Comparison of ENCODE assay signal across 12 cellular contexts in the genomic region with DNA sequence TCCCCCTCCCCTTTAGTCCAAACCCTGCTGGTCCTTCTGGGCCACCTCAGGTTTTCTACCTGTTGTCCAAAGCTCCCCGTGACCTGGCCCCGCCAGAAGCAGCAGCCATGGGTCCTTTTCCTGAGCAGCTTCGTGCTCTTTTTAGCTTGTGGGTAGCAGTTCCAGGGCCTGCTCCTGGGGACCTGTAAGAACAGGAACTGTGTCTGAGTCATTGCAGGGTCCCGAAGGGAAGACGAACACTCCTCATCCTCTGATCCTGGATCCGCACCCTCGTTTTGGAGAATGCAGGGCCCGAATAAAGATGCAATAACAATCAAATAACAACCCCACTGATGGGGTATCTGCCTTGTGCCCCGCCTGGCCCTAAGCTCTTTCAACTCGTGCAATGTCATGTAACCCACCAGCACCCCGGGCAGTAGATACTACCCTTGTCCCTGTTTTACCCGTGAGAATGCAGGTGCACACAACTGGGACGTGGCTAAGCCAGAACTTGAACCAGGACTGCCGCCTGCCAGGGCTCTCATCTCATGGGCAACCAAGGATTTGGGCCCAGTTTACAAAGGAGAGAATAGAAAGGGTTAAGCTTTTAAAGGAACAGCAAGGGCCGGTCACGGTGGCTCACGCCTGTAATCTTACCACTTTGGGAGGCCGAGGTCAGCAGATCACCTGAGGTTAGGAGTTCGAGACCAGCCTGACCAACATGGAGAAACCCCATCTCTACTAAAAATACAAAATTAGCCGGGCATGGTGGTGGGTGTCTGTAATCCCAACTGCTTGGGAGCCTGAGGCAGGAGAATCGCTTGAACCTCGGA. TPM values are rescaled to one million over a fixed set of nuclear protein-coding genes. Genes with fewer than 3 reads are reported as not detected.
DNase-seq lines count a peak whose midpoint lies in the region; ATAC-seq and TF ChIP-seq lines count a peak whose summit lies in the region.
"Had no signal": no experiment of that assay in that cellular context is flagged by ENCODE, and none has a peak within 500 bp of the region (broad histone marks: within the 10 kb centered on the region; RNA-seq: fewer than 3 reads in every experiment).

No MANE protein-coding gene starts in this region.

- H3K27ac ChIP-seq in OCI-LY7 (ENCODE audit: low read depth, low read length, poor library complexity, severe bottlenecking) (no peak overlapping the region), stomach (peak overlapping the region in 3 of 5 donors; percentile 7 to 60 (median 48)), ascending aorta (no peak overlapping the region)
- H3K27ac ChIP-seq: ovary had no signal

- H3K36me3 Mint-ChIP-seq in activated CD8-positive, alpha-beta T cell treated with anti-CD3 and anti-CD28 coated beads for 36 hours (ENCODE audit: low read depth), result peaks cover 5% of the 10 kb centered on the region
- H3K36me3 Mint-ChIP-seq in activated CD8-positive, alpha-beta T cell treated with anti-CD3 and anti-CD28 coated beads, Interleukin-2, amount 10 ng/mL, durations not matched to agents 7 days and 5 days (ENCODE audit: low read depth), result no peaks in the 10 kb centered on the region
- H3K36me3 Mint-ChIP-seq in effector memory CD8-positive, alpha-beta T cell (ENCODE audit: insufficient read depth), result no peaks in the 10 kb centered on the region
- H3K36me3 Mint-ChIP-seq: activated naive CD4-positive, alpha-beta T cell treated with anti-CD3 and anti-CD28 coated beads, Interleukin-2, amount 50 U/mL, for 24 hours had no signal

- peak overlapping the region; percentile 75 for H3K27ac Mint-ChIP-seq in activated CD8-positive, alpha-beta T cell treated with anti-CD3 and anti-CD28 coated beads for 36 hours
- H3K27ac Mint-ChIP-seq in activated CD8-positive, alpha-beta T cell treated with anti-CD3 and anti-CD28 coated beads, Interleukin-2, amount 10 ng/mL, durations not matched to agents 7 days and 5 days, result no peak overlapping the region
- H3K27ac Mint-ChIP-seq in effector memory CD8-positive, alpha-beta T cell, result peak overlapping the region; percentile 71 to 88
- H3K27ac Mint-ChIP-seq: activated naive CD4-positive, alpha-beta T cell treated with anti-CD3 and anti-CD28 coated beads, Interleukin-2, amount 50 U/mL, for 24 hours had no signal

- no peak for ATAC-seq in activated CD8-positive, alpha-beta T cell treated with anti-CD3 and anti-CD28 coated beads for 36 hours
- no peak for ATAC-seq in activated CD8-positive, alpha-beta T cell treated with anti-CD3 and anti-CD28 coated beads, Interleukin-2, amount 10 ng/mL, durations not matched to agents 7 days and 5 days
- no peak for ATAC-seq in effector memory CD8-positive, alpha-beta T cell (replicated peaks)

- CTCF ChIA-PET in activated CD8-positive, alpha-beta T cell treated with anti-CD3 and anti-CD28 coated beads for 36 hours (lab: Charles Lee), result interaction anchor here (1.5 to 4.1 kb wide), 4 partner anchors 28 to 168 kb away, joined by 3 to 49 read pairs (median 12); a partner anchor contains a TSS
- CTCF ChIA-PET in activated CD8-positive, alpha-beta T cell treated with anti-CD3 and anti-CD28 coated beads, Interleukin-2, amount 10 ng/mL, durations not matched to agents 7 days and 5 days (lab: Charles Lee), result interaction anchor here (9.5 kb wide), 1 partner anchor 165 kb away, joined by 95 read pairs; no protein-coding TSS in a partner anchor
- CTCF ChIA-PET in OCI-LY7 (lab: Charles Lee; ENCODE audit: unreplicated experiment), result interaction anchor here (0.6 kb wide), 1 partner anchor 26 kb away, joined by 3 read pairs; no protein-coding TSS in a partner anchor

- no peaks in the 10 kb centered on the region for H4K20me1 ChIP-seq in OCI-LY7 (ENCODE audit: insufficient read depth, low read length)

- POLR2A ChIA-PET in activated CD8-positive, alpha-beta T cell treated with anti-CD3 and anti-CD28 coated beads for 36 hours (lab: Charles Lee), result interaction anchor here (0.7 to 1.2 kb wide), 2 partner anchors 21 to 37 kb away, joined by 3 read pairs; no protein-coding TSS in a partner anchor
- POLR2A ChIA-PET in activated CD8-positive, alpha-beta T cell treated with anti-CD3 and anti-CD28 coated beads, Interleukin-2, amount 10 ng/mL, durations not matched to agents 7 days and 5 days (lab: Charles Lee), result interaction anchor here (0.9 to 1.0 kb wide), 2 partner anchors 74 to 89 kb away, joined by 3 read pairs; no protein-coding TSS in a partner anchor
- POLR2A ChIA-PET in OCI-LY7 (lab: Charles Lee), result no interaction called here

- H3K4me3 ChIP-seq in OCI-LY7 (ENCODE audit: low read depth, low read length, poor library complexity, severe bottlenecking), result no peak overlapping the region
- H3K4me3 ChIP-seq in stomach, result no peak overlapping the region
- H3K4me3 ChIP-seq in ascending aorta, result no peak overlapping the region
- H3K4me3 ChIP-seq: ovary had no signal

- H3K4me2 ChIP-seq in OCI-LY7 (ENCODE audit: low read length), result peak overlapping the region; percentile 22; the same call in 1 of the 2 replicates

- H3K79me2 ChIP-seq in OCI-LY7 (ENCODE audit: insufficient read depth, low read depth, low read length), result no peaks in the 10 kb centered on the region

- no peak for TF ChIP-seq EP300 in stomach (IDR thresholded peaks at IDR 0.05)

- no peaks in the 10 kb centered on the region for H3K9me3 Mint-ChIP-seq in activated CD8-positive, alpha-beta T cell treated with anti-CD3 and anti-CD28 coated beads for 36 hours
- H3K9me3 Mint-ChIP-seq in activated CD8-positive, alpha-beta T cell treated with anti-CD3 and anti-CD28 coated beads, Interleukin-2, amount 10 ng/mL, durations not matched to agents 7 days and 5 days (ENCODE audit: insufficient read depth), result no peaks in the 10 kb centered on the region
- no peaks in the 10 kb centered on the region for H3K9me3 Mint-ChIP-seq in effector memory CD8-positive, alpha-beta T cell
- H3K9me3 Mint-ChIP-seq: activated naive CD4-positive, alpha-beta T cell treated with anti-CD3 and anti-CD28 coated beads, Interleukin-2, amount 50 U/mL, for 24 hours had no signal

- peaks cover 5% of the 10 kb centered on the region for H3K27me3 Mint-ChIP-seq in activated CD8-positive, alpha-beta T cell treated with anti-CD3 and anti-CD28 coated beads for 36 hours
- peaks cover 3% of the 10 kb centered on the region for H3K27me3 Mint-ChIP-seq in activated CD8-positive, alpha-beta T cell treated with anti-CD3 and anti-CD28 coated beads, Interleukin-2, amount 10 ng/mL, durations not matched to agents 7 days and 5 days (ENCODE audit: low read depth)
- H3K27me3 Mint-ChIP-seq in effector memory CD8-positive, alpha-beta T cell, result no peaks in the 10 kb centered on the region

- H3K9me2 ChIP-seq in OCI-LY7 (ENCODE audit: insufficient read depth, low read length), result no peaks in the 10 kb centered on the region

- H3K4me1 ChIP-seq in OCI-LY7 (ENCODE audit: insufficient read depth, low read length, poor library complexity, severe bottlenecking), result peaks cover 58% of the 10 kb centered on the region
- peaks cover 54 to 100% (median 83%) of the 10 kb centered on the region in 4 donors for H3K4me1 ChIP-seq in stomach
- H3K4me1 ChIP-seq in ascending aorta, result peaks cover 7 to 30% of the 10 kb centered on the region in 2 donors

- no TSS peak for BruUV-seq in OCI-LY7 (replicated peaks; lab: Mats Ljungman, UMichigan)

- peaks cover 73% of the 10 kb centered on the region for H3K4me1 Mint-ChIP-seq in activated CD8-positive, alpha-beta T cell treated with anti-CD3 and anti-CD28 coated beads for 36 hours (ENCODE audit: low read depth)
- peaks cover 85% of the 10 kb centered on the region for H3K4me1 Mint-ChIP-seq in activated CD8-positive, alpha-beta T cell treated with anti-CD3 and anti-CD28 coated beads, Interleukin-2, amount 10 ng/mL, durations not matched to agents 7 days and 5 days (ENCODE audit: low read depth)
- peaks cover 35 to 36% of the 10 kb centered on the region in 2 donors for H3K4me1 Mint-ChIP-seq in effector memory CD8-positive, alpha-beta T cell (ENCODE audit: low read depth in 2 of 2)

- H3K36me3 ChIP-seq in OCI-LY7 (ENCODE audit: insufficient read depth, low read length), result no peaks in the 10 kb centered on the region
- H3K36me3 ChIP-seq in stomach, result peaks cover 0 to 7% (median 4%) of the 10 kb centered on the region in 4 donors
- no peaks in the 10 kb centered on the region for H3K36me3 ChIP-seq in ascending aorta
- H3K36me3 ChIP-seq: ovary had no signal

- TF ChIP-seq CTCF in activated CD8-positive, alpha-beta T cell treated with anti-CD3 and anti-CD28 coated beads for 36 hours (IDR thresholded peaks at IDR 0.05), result no peak
- TF ChIP-seq CTCF in OCI-LY7 (conservative IDR thresholded peaks at IDR 0.05; ENCODE audit: low read length) (no peak), stomach (IDR thresholded peaks at IDR 0.05) (no peak), ascending aorta (IDR thresholded peaks at IDR 0.05) (no peak)

- no peak overlapping the region for H2AFZ ChIP-seq in OCI-LY7 (ENCODE audit: low read length)

- H3K4me3 Mint-ChIP-seq in activated CD8-positive, alpha-beta T cell treated with anti-CD3 and anti-CD28 coated beads for 36 hours, result peak overlapping the region; percentile 69
- no peak overlapping the region for H3K4me3 Mint-ChIP-seq in activated CD8-positive, alpha-beta T cell treated with anti-CD3 and anti-CD28 coated beads, Interleukin-2, amount 10 ng/mL, durations not matched to agents 7 days and 5 days
- H3K4me3 Mint-ChIP-seq in effector memory CD8-positive, alpha-beta T cell, result peak overlapping the region in 1 of 2 donors; percentile 48
- H3K4me3 Mint-ChIP-seq: activated naive CD4-positive, alpha-beta T cell treated with anti-CD3 and anti-CD28 coated beads, Interleukin-2, amount 50 U/mL, for 24 hours had no signal

- H3K27me3 ChIP-seq in stomach (no peaks in the 10 kb centered on the region), ascending aorta (no peaks in the 10 kb centered on the region)
- H3K27me3 ChIP-seq: ovary had no signal

- 74 to 84% (median 80%) methylated on average over 22 of the region's 22 CpGs for WGBS in stomach, 5 donors

- DNase-seq in activated CD8-positive, alpha-beta T cell treated with anti-CD3 and anti-CD28 coated beads for 36 hours, result no peak
- no peak for DNase-seq in activated CD8-positive, alpha-beta T cell treated with anti-CD3 and anti-CD28 coated beads, Interleukin-2, amount 10 ng/mL, durations not matched to agents 7 days and 5 days
- no peak for DNase-seq in OCI-LY7 (ENCODE audit: low spot score)
- DNase-seq in effector memory CD8-positive, alpha-beta T cell, result no peak
- DNase-seq in stomach, result no peak
- no peak for DNase-seq in ascending aorta (ENCODE audit: low spot score in 2 of 2)
- DNase-seq in HUDEP-2 (lab: John Stamatoyannopoulos, UW; ENCODE audit: unreplicated experiment in 76 of 76), result no peak
- DNase-seq in NCI-H1436 (lab: John Stamatoyannopoulos, UW), result no peak
- DNase-seq: activated CD4-positive, alpha-beta T cell treated with anti-CD3 and anti-CD28 coated beads, Interleukin-2, amount 50 U/mL, for 1 hour; left cardiac atrium; ovary had no signal

- intact Hi-C loops in activated CD8-positive, alpha-beta T cell treated with anti-CD3 and anti-CD28 coated beads for 36 hours (cut with micrococcal nuclease), result loop anchor here (5.0 kb wide), 1 partner anchor 164 kb away; no protein-coding TSS in a partner anchor
- intact Hi-C loops in OCI-LY7 (cut with micrococcal nuclease; ENCODE audit: unreplicated experiment), result no loop called here
- intact Hi-C loops in stomach (cut with DNase I; ENCODE audit: low total_unique reads), result no loop called here
- intact Hi-C loops in ascending aorta (cut with DNase I), result no loop called here

- H3K9me3 ChIP-seq in OCI-LY7 (ENCODE audit: low read length) (no peaks in the 10 kb centered on the region), stomach (no peaks in the 10 kb centered on the region), ascending aorta (no peaks in the 10 kb centered on the region)
- H3K9me3 ChIP-seq: ovary had no signal

- TF ChIP-seq POLR2A in stomach (IDR thresholded peaks at IDR 0.05), result no peak

RNA-seq across cellular contexts. Expression of a gene that starts 33.2 kb away (rescaled TPM):
- 10 to 100 TPM; 20.2 to 21.8 TPM for total RNA-seq in activated CD8-positive, alpha-beta T cell treated with anti-CD3 and anti-CD28 coated beads for 36 hours
- 10 to 100 TPM; 19.9 to 20.9 TPM for total RNA-seq in activated CD8-positive, alpha-beta T cell treated with anti-CD3 and anti-CD28 coated beads, Interleukin-2, amount 10 ng/mL, durations not matched to agents 7 days and 5 days
- total RNA-seq in OCI-LY7 (2014; rRNA removed; shearing (Covaris generic)), result 4.4 and 5.6 TPM in 2 replicates
- 12.1 and 16.4 TPM in 2 replicates for total RNA-seq in OCI-LY7 (2022)
- total RNA-seq in stomach, result 10 to 100 TPM; 24.5 to 76.8 (median 35.6) TPM
- polyA plus RNA-seq in stomach, result 10 to 100 TPM in 2 of 3 donors, 1 to 10 TPM in 1; 6.0 to 18.9 (median 18.3) TPM
- 6.7 TPM for total RNA-seq in ascending aorta

Comparison
In these comparisons a context has a peak if more than half of its experiments do, and no peak if none do; other contexts are left out.
1. H3K27ac ChIP-seq: peak in stomach (3 of 5); none in OCI-LY7 (single experiment) and ascending aorta (0 of 2).